ENCODE assay signal across 9 cellular contexts in the genomic region with DNA sequence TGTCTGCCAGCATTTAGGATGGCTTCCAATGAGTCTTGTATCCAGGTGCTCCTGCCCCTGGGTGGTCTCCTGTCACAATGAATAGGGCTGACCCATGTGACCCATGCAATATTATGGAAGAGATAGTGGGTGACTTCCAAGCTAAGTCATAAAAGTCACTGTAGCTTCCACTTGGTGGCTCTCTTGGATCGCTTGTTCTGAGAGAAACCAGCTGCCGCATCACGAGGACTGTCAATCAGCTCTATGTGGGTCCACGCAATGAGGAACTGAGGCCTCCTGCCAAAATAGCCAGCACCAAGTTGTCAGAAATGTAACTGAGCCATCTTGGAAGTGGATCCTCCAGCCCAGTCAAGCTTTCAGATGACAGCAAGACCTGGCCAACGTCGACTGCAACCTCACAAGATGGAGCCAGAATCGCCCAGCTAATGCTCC. TPM values are rescaled to one million over a fixed set of nuclear protein-coding genes. Genes with fewer than 3 reads are reported as not detected.
A peak's percentile ranks its signal among the peaks of the same experiment; 100 is the strongest.
DNase-seq lines count a peak whose midpoint lies in the region; ATAC-seq, FAIRE-seq and TF ChIP-seq lines count a peak whose summit lies in the region.
"Had no signal": no experiment of that assay in that cellular context is flagged by ENCODE, and none has a peak within 500 bp of the region (broad histone marks: within the 10 kb centered on the region; RNA-seq: fewer than 3 reads in every experiment).

No MANE protein-coding gene starts in this region.

- H3K9me3 Mint-ChIP-seq in endodermal cell (no peaks in the 10 kb centered on the region), neural progenitor cell (no peaks in the 10 kb centered on the region)
- H3K9me3 Mint-ChIP-seq in CD4-positive, alpha-beta T cell, result no peaks in the 10 kb centered on the region

- ATAC-seq in CD4-positive, alpha-beta T cell (ENCODE audit: poor library complexity), result no peak

- peaks cover 15% of the 10 kb centered on the region for H3K36me3 Mint-ChIP-seq in endodermal cell (ENCODE audit: low read depth)
- no peaks in the 10 kb centered on the region for H3K36me3 Mint-ChIP-seq in neural progenitor cell
- no peaks in the 10 kb centered on the region for H3K36me3 Mint-ChIP-seq in CD4-positive, alpha-beta T cell (ENCODE audit: low read depth)

- TF ChIP-seq CTCF in endodermal cell (conservative IDR thresholded peaks at IDR 0.05) (peak; percentile 56), neural progenitor cell (IDR thresholded peaks at IDR 0.05) (peak; percentile 44)
- no peak for TF ChIP-seq CTCF in CD4-positive, alpha-beta T cell (IDR thresholded peaks at IDR 0.05)

- DNase-seq in NCI-H446 (lab: John Stamatoyannopoulos, UW), result peak; percentile 7 to 24
- DNase-seq in NCI-H446 treated with DMSO at 0.1 percent for 48 hours (lab: John Stamatoyannopoulos, UW), result no peak
- peak; percentile 79 for DNase-seq in NOMO-1 treated with dmso at 0.1 percent for 144 hours (lab: John Stamatoyannopoulos, UW; ENCODE audit: unreplicated experiment)
- no peak for DNase-seq in endodermal cell
- DNase-seq in neural progenitor cell (ENCODE audit: low spot score), result no peak
- no peak for DNase-seq in effector CD4-positive, alpha-beta T cell
- no peak for DNase-seq in urothelium cell line (ENCODE audit: low spot score)
- DNase-seq in CD4-positive, alpha-beta T cell, result no peak

- H3K9me3 ChIP-seq in endodermal cell (ENCODE audit: control insufficient read depth, low read length) (no peaks in the 10 kb centered on the region), neural progenitor cell (ENCODE audit: low read depth) (no peaks in the 10 kb centered on the region)
- no peaks in the 10 kb centered on the region for H3K9me3 ChIP-seq in CD4-positive, alpha-beta T cell (ENCODE audit: control insufficient read depth, low read length)

- intact Hi-C loops in CD4-positive, alpha-beta T cell (cut with DNase I, micrococcal nuclease), result no loop called here

- no peaks in the 10 kb centered on the region for H4K20me1 ChIP-seq in neural progenitor cell (ENCODE audit: low read depth)

- H3K27me3 ChIP-seq in endodermal cell (ENCODE audit: control insufficient read depth, insufficient read depth, low read length, poor library complexity, severe bottlenecking) (no peaks in the 10 kb centered on the region), neural progenitor cell (no peaks in the 10 kb centered on the region)
- no peaks in the 10 kb centered on the region for H3K27me3 ChIP-seq in CD4-positive, alpha-beta T cell (ENCODE audit: control insufficient read depth, insufficient read depth, low read length)

- POLR2A ChIA-PET in CD4-positive, alpha-beta T cell (lab: Charles Lee), result interaction anchor here (1.0 to 1.3 kb wide), 2 partner anchors 12 to 114 kb away, joined by 3 read pairs; no protein-coding TSS in a partner anchor

- H3K4me1 ChIP-seq in endodermal cell (ENCODE audit: control insufficient read depth, insufficient read depth, low read length), result no peaks in the 10 kb centered on the region
- peaks cover 12% of the 10 kb centered on the region for H3K4me1 ChIP-seq in neural progenitor cell

- FAIRE-seq in urothelium cell line (lab: Jason Lieb, UNC), result no peak

- H3K27ac Mint-ChIP-seq in endodermal cell (no peak overlapping the region), neural progenitor cell (no peak overlapping the region)
- H3K27ac Mint-ChIP-seq in CD4-positive, alpha-beta T cell, result no peak overlapping the region

- H3K9ac ChIP-seq in endodermal cell (ENCODE audit: extremely low read depth, low read length, poor library complexity, severe bottlenecking), result no peak overlapping the region
- H3K9ac ChIP-seq in neural progenitor cell, result no peak overlapping the region

- peaks cover 9% of the 10 kb centered on the region for H3K4me1 Mint-ChIP-seq in endodermal cell
- H3K4me1 Mint-ChIP-seq in neural progenitor cell, result peaks cover 8% of the 10 kb centered on the region
- H3K4me1 Mint-ChIP-seq in CD4-positive, alpha-beta T cell (ENCODE audit: low read depth), result peaks cover 21% of the 10 kb centered on the region

- H3K27ac ChIP-seq in endodermal cell (ENCODE audit: low read depth, low read length) (no peak overlapping the region), neural progenitor cell (no peak overlapping the region)
- no peak overlapping the region for H3K27ac ChIP-seq in CD4-positive, alpha-beta T cell (ENCODE audit: low read depth, low read length)

- H3K4me3 Mint-ChIP-seq in endodermal cell, result no peak overlapping the region
- no peak overlapping the region for H3K4me3 Mint-ChIP-seq in neural progenitor cell
- no peak overlapping the region for H3K4me3 Mint-ChIP-seq in CD4-positive, alpha-beta T cell

- H3F3A ChIP-seq in neural progenitor cell (ENCODE audit: low read depth), result peaks cover 7% of the 10 kb centered on the region

- WGBS in endodermal cell (ENCODE audit: insufficient coverage in 1 of 2, insufficient read length in 1 of 2), 2 experiments, result 75 to 77% methylated on average over 4 to 7 of the region's 7 CpGs

- CTCF ChIA-PET in CD4-positive, alpha-beta T cell (lab: Charles Lee), result interaction anchor here (0.9 to 1.8 kb wide), 3 partner anchors 11 to 448 kb away, joined by 4 to 8 read pairs (median 4); no protein-coding TSS in a partner anchor

- H3K4me2 ChIP-seq in neural progenitor cell, result no peak overlapping the region

- no peak overlapping the region for H2AFZ ChIP-seq in neural progenitor cell (replicated peaks)

- H3K27me3 Mint-ChIP-seq in endodermal cell (ENCODE audit: insufficient read depth) (no peaks in the 10 kb centered on the region), neural progenitor cell (ENCODE audit: insufficient read depth, low read depth) (no peaks in the 10 kb centered on the region)
- no peaks in the 10 kb centered on the region for H3K27me3 Mint-ChIP-seq in CD4-positive, alpha-beta T cell

- H3K36me3 ChIP-seq in endodermal cell (ENCODE audit: control insufficient read depth, insufficient read depth, low read length) (peaks cover 24% of the 10 kb centered on the region), neural progenitor cell (no peaks in the 10 kb centered on the region)

- H3K4me3 ChIP-seq in endodermal cell (ENCODE audit: low read length) (no peak overlapping the region), neural progenitor cell (no peak overlapping the region)

- H3K79me2 ChIP-seq in neural progenitor cell (ENCODE audit: low read depth), result no peaks in the 10 kb centered on the region

RNA-seq across cellular contexts. Expression of a gene that starts 14.9 kb away (rescaled TPM):
- under 1 TPM; 0.20 to 0.46 TPM for total RNA-seq in endodermal cell
- polyA plus RNA-seq in endodermal cell (2013, experiment 1 of 2), result 0.50 TPM
- polyA plus RNA-seq in endodermal cell (2013, experiment 2 of 2), result 0.17 TPM
- total RNA-seq in neural progenitor cell (ENCODE audit: low replicate concordance), result 0.06 TPM in 1 of 2 replicates, not detected in the other
- total RNA-seq in CD4-positive, alpha-beta T cell, result not detected

RNA-seq across cellular contexts. Expression of a gene that starts 16.3 kb away (rescaled TPM):
- not detected for total RNA-seq in endodermal cell
- not detected for polyA plus RNA-seq in endodermal cell (2013, experiment 1 of 2)
- polyA plus RNA-seq in endodermal cell (2013, experiment 2 of 2), result not detected
- not detected in 2 replicates for total RNA-seq in neural progenitor cell (ENCODE audit: low replicate concordance)
- total RNA-seq in CD4-positive, alpha-beta T cell, result not detected
- total RNA-seq: activated CD8-positive, alpha-beta memory T cell treated with anti-CD3 and anti-CD28 coated beads for 36 hours had no signal

RNA-seq across cellular contexts. Expression of a gene that starts 25.3 kb away (rescaled TPM):
- total RNA-seq in endodermal cell (100 to 1,000 TPM in 1 of 2 donors, 10 to 100 TPM in 1; 78.0 to 118 TPM), neural progenitor cell (ENCODE audit: low replicate concordance) (19.3 and 27.6 TPM in 2 replicates)
- polyA plus RNA-seq in endodermal cell (2013, experiment 1 of 2), result 34.2 TPM
- polyA plus RNA-seq in endodermal cell (2013, experiment 2 of 2), result 32.7 TPM
- total RNA-seq in CD4-positive, alpha-beta T cell, result 1 to 10 TPM; 1.0 to 1.1 TPM

RNA-seq across cellular contexts. Expression of a gene that starts 40.0 kb away (rescaled TPM):
- total RNA-seq in endodermal cell, result 10 to 100 TPM; 22.1 to 23.8 TPM
- 16.4 TPM for polyA plus RNA-seq in endodermal cell (2013, experiment 1 of 2)
- polyA plus RNA-seq in endodermal cell (2013, experiment 2 of 2), result 15.6 TPM
- total RNA-seq in neural progenitor cell (ENCODE audit: low replicate concordance), result 10.5 and 21.5 TPM in 2 replicates
- total RNA-seq in CD4-positive, alpha-beta T cell, result 100 to 1,000 TPM in 1 of 2 experiments, 10 to 100 TPM in 1; 94.8 to 107 TPM

RNA-seq across cellular contexts. Expression of a gene that starts 55.2 kb away (rescaled TPM):
- total RNA-seq in endodermal cell (1 to 10 TPM; 2.0 to 2.4 TPM), neural progenitor cell (ENCODE audit: low replicate concordance) (0.06 TPM in 1 of 2 replicates, not detected in the other)
- 0.32 TPM for polyA plus RNA-seq in endodermal cell (2013, experiment 1 of 2)
- polyA plus RNA-seq in endodermal cell (2013, experiment 2 of 2), result 0.46 TPM
- under 1 TPM in 1 of 2 experiments, not detected in 1; 0.36 TPM for total RNA-seq in CD4-positive, alpha-beta T cell

Comparison
In these comparisons a context has a peak if more than half of its experiments do, and no peak if none do; other contexts are left out.
1. DNase-seq: peak in NCI-H446 (2 of 2) and NOMO-1 treated with dmso at 0.1 percent for 144 hours (single experiment); none in NCI-H446 treated with DMSO at 0.1 percent for 48 hours (single experiment), endodermal cell (single experiment), neural progenitor cell (single experiment), effector CD4-positive, alpha-beta T cell (single experiment), urothelium cell line (single experiment) and CD4-positive, alpha-beta T cell (0 of 10).